In the genomic region with DNA sequence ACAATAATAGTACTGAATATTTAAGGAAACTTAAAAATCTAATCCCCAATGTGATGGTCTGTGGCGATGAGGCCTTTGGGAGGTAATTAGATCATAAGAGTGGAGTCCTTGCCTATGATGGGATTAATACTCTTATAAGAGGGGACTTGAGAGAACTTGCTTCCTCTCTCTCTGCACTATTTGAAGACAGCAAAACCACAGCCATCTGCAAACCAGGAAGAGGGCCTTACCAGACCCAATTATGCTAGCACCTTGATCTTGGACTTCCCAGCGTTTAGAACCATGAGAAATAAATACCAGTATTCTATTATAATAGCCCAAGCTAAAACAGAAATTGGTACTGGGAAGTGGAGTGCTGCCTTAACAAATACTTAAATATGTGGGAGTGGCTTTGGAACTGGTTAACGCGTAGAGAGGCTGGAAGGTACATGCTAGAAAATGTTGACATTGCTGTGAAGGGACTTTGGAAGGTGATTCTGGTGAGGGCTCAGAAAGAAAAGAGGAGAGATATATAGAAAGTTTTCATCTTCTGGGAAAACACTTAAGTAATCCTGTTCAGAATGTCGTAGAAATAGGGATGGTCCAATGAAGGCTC, we compare ENCODE assay signal across 1 cellular context.
TF ChIP-seq lines count a peak whose summit lies in the region.

No MANE protein-coding gene starts in this region.

TF ChIP-seq in GM23338, 12 proteins besides CTCF, POLR2A, EP300 and RAD21:
- TF ChIP-seq EZH2phosphoT487 (IDR thresholded peaks at IDR 0.05; ENCODE audit: unreplicated experiment) (no peak), JUNB (IDR thresholded peaks at IDR 0.05; ENCODE audit: unreplicated experiment) (no peak), CREB1 (CRISPR knock-in tag; IDR thresholded peaks at IDR 0.05; ENCODE audit: low read depth) (no peak), EZH2 (IDR thresholded peaks at IDR 0.05; ENCODE audit: low read depth, unreplicated experiment) (no peak), STAT1 (IDR thresholded peaks at IDR 0.05; ENCODE audit: unreplicated experiment) (no peak), ZNF114 (CRISPR knock-in tag; IDR thresholded peaks at IDR 0.05) (no peak)
- TF ChIP-seq, protein P1, sequence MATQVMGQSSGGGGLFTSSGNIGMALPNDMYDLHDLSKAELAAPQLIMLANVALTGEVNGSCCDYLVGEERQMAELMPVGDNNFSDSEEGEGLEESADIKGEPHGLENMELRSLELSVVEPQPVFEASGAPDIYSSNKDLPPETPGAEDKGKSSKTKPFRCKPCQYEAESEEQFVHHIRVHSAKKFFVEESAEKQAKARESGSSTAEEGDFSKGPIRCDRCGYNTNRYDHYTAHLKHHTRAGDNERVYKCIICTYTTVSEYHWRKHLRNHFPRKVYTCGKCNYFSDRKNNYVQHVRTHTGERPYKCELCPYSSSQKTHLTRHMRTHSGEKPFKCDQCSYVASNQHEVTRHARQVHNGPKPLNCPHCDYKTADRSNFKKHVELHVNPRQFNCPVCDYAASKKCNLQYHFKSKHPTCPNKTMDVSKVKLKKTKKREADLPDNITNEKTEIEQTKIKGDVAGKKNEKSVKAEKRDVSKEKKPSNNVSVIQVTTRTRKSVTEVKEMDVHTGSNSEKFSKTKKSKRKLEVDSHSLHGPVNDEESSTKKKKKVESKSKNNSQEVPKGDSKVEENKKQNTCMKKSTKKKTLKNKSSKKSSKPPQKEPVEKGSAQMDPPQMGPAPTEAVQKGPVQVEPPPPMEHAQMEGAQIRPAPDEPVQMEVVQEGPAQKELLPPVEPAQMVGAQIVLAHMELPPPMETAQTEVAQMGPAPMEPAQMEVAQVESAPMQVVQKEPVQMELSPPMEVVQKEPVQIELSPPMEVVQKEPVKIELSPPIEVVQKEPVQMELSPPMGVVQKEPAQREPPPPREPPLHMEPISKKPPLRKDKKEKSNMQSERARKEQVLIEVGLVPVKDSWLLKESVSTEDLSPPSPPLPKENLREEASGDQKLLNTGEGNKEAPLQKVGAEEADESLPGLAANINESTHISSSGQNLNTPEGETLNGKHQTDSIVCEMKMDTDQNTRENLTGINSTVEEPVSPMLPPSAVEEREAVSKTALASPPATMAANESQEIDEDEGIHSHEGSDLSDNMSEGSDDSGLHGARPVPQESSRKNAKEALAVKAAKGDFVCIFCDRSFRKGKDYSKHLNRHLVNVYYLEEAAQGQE (IDR thresholded peaks at IDR 0.05; ENCODE audit: unreplicated experiment): no peak
